In genomic region chr10:76905251-76905650, GRCh38 we compare ENCODE assay signal across 22 cellular contexts.
DNase-seq lines count a peak whose midpoint lies in the region; ATAC-seq and TF ChIP-seq lines count a peak whose summit lies in the region.
"Had no signal": no experiment of that assay in that cellular context is flagged by ENCODE, and none has a peak within 500 bp of the region (broad histone marks: within the 10 kb centered on the region; RNA-seq: fewer than 3 reads in every experiment).

No MANE protein-coding gene starts in this region.

- TF ChIP-seq POLR2A in esophagus muscularis mucosa (IDR thresholded peaks at IDR 0.05; ENCODE audit: low read depth) = no peak

- DNase-seq in Right ventricle myocardium superior = no peak
- no peak for DNase-seq in left ventricle myocardium inferior
- DNase-seq in AG20443 (ENCODE audit: low spot score) = peak; percentile 18
- peak; percentile 66 for DNase-seq in esophagus muscularis mucosa (ENCODE audit: extremely low spot score)
- DNase-seq in osteocyte (ENCODE audit: extremely low spot score, unreplicated experiment) = no peak
- DNase-seq in SHP77 (lab: John Stamatoyannopoulos, UW) = no peak
- no peak for DNase-seq in activated gamma-delta T cell (lab: John Stamatoyannopoulos, UW)
- DNase-seq: 8988T; ACHN; Caco-2; CD4-positive, CD25-positive, alpha-beta regulatory T cell; CD8-positive, alpha-beta T cell; DMS153; DND-41; GM23248; H7; HCEC 1CT had no signal

- H3K9me3 Mint-ChIP-seq in osteocyte (ENCODE audit: unreplicated experiment) = peaks cover 4% of the 10 kb centered on the region
- H3K9me3 Mint-ChIP-seq: CD8-positive, alpha-beta T cell had no signal

- H3K4me3 ChIP-seq in left ventricle myocardium inferior (no peak overlapping the region), esophagus muscularis mucosa (no peak overlapping the region)
- H3K4me3 ChIP-seq: A549, BLaER1, GM12878, GM23248 had no signal

- no peaks in the 10 kb centered on the region for H3K9me3 ChIP-seq in left ventricle myocardium inferior (replicated peaks)
- no peaks in the 10 kb centered on the region for H3K9me3 ChIP-seq in esophagus muscularis mucosa
- H3K9me3 ChIP-seq: A549, BLaER1, Caco-2 had no signal

- WGBS in esophagus muscularis mucosa = 96% methylated on average over 5 of the region's 5 CpGs

- no peaks in the 10 kb centered on the region for H3K27me3 Mint-ChIP-seq in osteocyte (ENCODE audit: unreplicated experiment)
- H3K27me3 Mint-ChIP-seq: B cell; CD4-positive, CD25-positive, alpha-beta regulatory T cell had no signal

- intact Hi-C loops in Right ventricle myocardium superior (cut with DNase I) (no loop called here), left ventricle myocardium inferior (cut with micrococcal nuclease) (no loop called here), esophagus muscularis mucosa (cut with DNase I) (no loop called here)

- H3K27ac Mint-ChIP-seq in osteocyte (ENCODE audit: unreplicated experiment) = peak overlapping the region; percentile 47
- H3K27ac Mint-ChIP-seq: B cell; CD4-positive, CD25-positive, alpha-beta regulatory T cell; CD8-positive, alpha-beta T cell had no signal

- H3K4me1 ChIP-seq in left ventricle myocardium inferior (peaks cover 8% of the 10 kb centered on the region), esophagus muscularis mucosa (no peaks in the 10 kb centered on the region)
- H3K4me1 ChIP-seq: BLaER1, Caco-2 had no signal

- no peak for TF ChIP-seq EP300 in esophagus muscularis mucosa (IDR thresholded peaks at IDR 0.05)

- TF ChIP-seq CTCF in left ventricle myocardium inferior (IDR thresholded peaks at IDR 0.05; ENCODE audit: borderline replicate concordance) (no peak), esophagus muscularis mucosa (IDR thresholded peaks at IDR 0.05) (no peak), osteocyte (IDR thresholded peaks at IDR 0.05) (no peak)

- H3K27me3 ChIP-seq in left ventricle myocardium inferior (ENCODE audit: low read depth) (no peaks in the 10 kb centered on the region), esophagus muscularis mucosa (no peaks in the 10 kb centered on the region)
- H3K27me3 ChIP-seq: BLaER1 had no signal

- peaks cover 21% of the 10 kb centered on the region for H3K4me1 Mint-ChIP-seq in osteocyte (ENCODE audit: unreplicated experiment)
- H3K4me1 Mint-ChIP-seq: B cell; CD4-positive, CD25-positive, alpha-beta regulatory T cell had no signal

- ATAC-seq in Right ventricle myocardium superior (ENCODE audit: poor library complexity) = peak; percentile 60
- ATAC-seq: A549; CD8-positive, alpha-beta T cell; GM12878 had no signal

- H3K36me3 ChIP-seq in left ventricle myocardium inferior (no peaks in the 10 kb centered on the region), esophagus muscularis mucosa (peaks cover 0 to 23% (median 9%) of the 10 kb centered on the region in 4 donors)
- H3K36me3 ChIP-seq: BLaER1 had no signal

- peaks cover 26% of the 10 kb centered on the region for H3K36me3 Mint-ChIP-seq in osteocyte (ENCODE audit: unreplicated experiment)
- H3K36me3 Mint-ChIP-seq: CD4-positive, CD25-positive, alpha-beta regulatory T cell; CD8-positive, alpha-beta T cell had no signal

- H3K27ac ChIP-seq in left ventricle myocardium inferior (replicated peaks) = no peak overlapping the region
- no peak overlapping the region for H3K27ac ChIP-seq in esophagus muscularis mucosa (replicated peaks in 1 of 4)
- H3K27ac ChIP-seq: A549, BLaER1, C4-2B, GM23248 had no signal

- no peak overlapping the region for H3K4me3 Mint-ChIP-seq in osteocyte (ENCODE audit: unreplicated experiment)
- H3K4me3 Mint-ChIP-seq: B cell; CD4-positive, CD25-positive, alpha-beta regulatory T cell; CD8-positive, alpha-beta T cell had no signal

Comparison
In these comparisons a context has a peak if more than half of its experiments do, and no peak if none do; other contexts are left out.
1. DNase-seq: peak in AG20443 (single experiment) and esophagus muscularis mucosa (single experiment); none in Right ventricle myocardium superior (single experiment), left ventricle myocardium inferior (single experiment), osteocyte (single experiment), SHP77 (0 of 2) and activated gamma-delta T cell (single experiment).